1 cellular context compared by ENCODE assay signal in the genomic region with DNA sequence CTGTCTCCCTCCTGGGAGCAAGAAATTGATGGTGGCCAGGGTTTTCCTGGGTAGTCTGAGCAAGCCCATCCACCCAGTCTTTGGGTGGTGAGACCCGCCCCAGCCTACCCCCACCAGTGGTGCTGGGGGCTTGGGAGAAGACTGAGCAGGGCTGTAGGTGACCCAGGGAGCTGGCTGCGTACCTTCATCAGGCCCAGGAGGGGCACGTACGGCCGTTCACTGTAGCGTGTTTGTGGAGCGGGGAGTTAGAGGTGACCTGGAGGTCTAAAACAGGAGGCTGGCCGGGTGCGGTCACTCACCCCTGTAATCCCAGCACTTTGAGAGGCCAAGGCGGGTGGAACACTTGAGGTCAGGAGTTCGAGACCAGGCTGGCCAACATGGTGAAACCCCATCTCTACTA.
TF ChIP-seq lines count a peak whose summit lies in the region.

No MANE protein-coding gene starts in this region.

TF ChIP-seq in HepG2, 621 proteins besides CTCF, POLR2A, EP300 and RAD21:
- no peak for TF ChIP-seq ZNF660 (CRISPR knock-in tag; IDR thresholded peaks at IDR 0.05; ENCODE audit: borderline replicate concordance, low read depth)
- no peak for TF ChIP-seq ZNF350 (CRISPR knock-in tag; IDR thresholded peaks at IDR 0.05; ENCODE audit: borderline replicate concordance, low read depth)
- no peak for TF ChIP-seq HHEX (CRISPR knock-in tag; IDR thresholded peaks at IDR 0.05)
- TF ChIP-seq, protein P1, sequence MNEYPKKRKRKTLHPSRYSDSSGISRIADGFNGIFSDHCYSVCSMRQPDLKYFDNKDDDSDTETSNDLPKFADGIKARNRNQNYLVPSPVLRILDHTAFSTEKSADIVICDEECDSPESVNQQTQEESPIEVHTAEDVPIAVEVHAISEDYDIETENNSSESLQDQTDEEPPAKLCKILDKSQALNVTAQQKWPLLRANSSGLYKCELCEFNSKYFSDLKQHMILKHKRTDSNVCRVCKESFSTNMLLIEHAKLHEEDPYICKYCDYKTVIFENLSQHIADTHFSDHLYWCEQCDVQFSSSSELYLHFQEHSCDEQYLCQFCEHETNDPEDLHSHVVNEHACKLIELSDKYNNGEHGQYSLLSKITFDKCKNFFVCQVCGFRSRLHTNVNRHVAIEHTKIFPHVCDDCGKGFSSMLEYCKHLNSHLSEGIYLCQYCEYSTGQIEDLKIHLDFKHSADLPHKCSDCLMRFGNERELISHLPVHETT (CRISPR knock-in tag; conservative IDR thresholded peaks at IDR 0.05) = no peak
TF ChIP-seq in HepG2: peak in this region for 0.
